Comparison of ENCODE assay signal across 1 cellular context in genomic region chr2:18546586-18546985, GRCh38.
TF ChIP-seq lines count a peak whose summit lies in the region.

No MANE protein-coding gene starts in this region.

TF ChIP-seq in HepG2, 621 proteins besides CTCF, POLR2A, EP300 and RAD21 (continues in another document):
- TF ChIP-seq DZIP1 (CRISPR knock-in tag; IDR thresholded peaks at IDR 0.05) (no peak), USF2 (IDR thresholded peaks at IDR 0.05; ENCODE audit: low read depth, low read length) (no peak), USF2 (CRISPR knock-in tag; IDR thresholded peaks at IDR 0.05; ENCODE audit: borderline replicate concordance) (no peak), TFAP4 (IDR thresholded peaks at IDR 0.05; ENCODE audit: borderline replicate concordance, low read depth) (0 out of 2 replicates have a peak, but pooled peaks have one; percentile 18), ZNF784 (CRISPR knock-in tag; IDR thresholded peaks at IDR 0.05; ENCODE audit: borderline replicate concordance) (no peak), ETV5 (CRISPR knock-in tag; IDR thresholded peaks at IDR 0.05; ENCODE audit: borderline replicate concordance) (peak; percentile 27; the same call in 1 of the 2 replicates), SP2 (CRISPR knock-in tag; IDR thresholded peaks at IDR 0.05) (no peak), NFKBIZ (CRISPR knock-in tag; IDR thresholded peaks at IDR 0.05) (no peak), MAFG (CRISPR knock-in tag; IDR thresholded peaks at IDR 0.05) (no peak), RCOR2 (CRISPR knock-in tag; IDR thresholded peaks at IDR 0.05) (no peak), ISL2 (CRISPR knock-in tag; IDR thresholded peaks at IDR 0.05) (peak; percentile 23; the same call in 1 of the 2 replicates), RNF219 (CRISPR knock-in tag; IDR thresholded peaks at IDR 0.05) (no peak), ARID4A (CRISPR knock-in tag; IDR thresholded peaks at IDR 0.05; ENCODE audit: borderline replicate concordance) (no peak), SP1 (IDR thresholded peaks at IDR 0.05) (no peak), SP1 (CRISPR knock-in tag; IDR thresholded peaks at IDR 0.05) (no peak), SIX4 (CRISPR knock-in tag; IDR thresholded peaks at IDR 0.05) (no peak), TCF7 (IDR thresholded peaks at IDR 0.05; ENCODE audit: low read depth) (peak; percentile 79), MIER2 (CRISPR knock-in tag; IDR thresholded peaks at IDR 0.05) (no peak), ZNF280D (CRISPR knock-in tag; IDR thresholded peaks at IDR 0.05) (no peak), HHEX (CRISPR knock-in tag; IDR thresholded peaks at IDR 0.05) (0 out of 2 replicates have a peak, but pooled peaks have one; percentile 22), REPIN1 (CRISPR knock-in tag; IDR thresholded peaks at IDR 0.05; ENCODE audit: borderline replicate concordance, low read depth) (no peak), HNF4G (IDR thresholded peaks at IDR 0.05; ENCODE audit: borderline replicate concordance, low read depth, low read length) (no peak), HNF4G (CRISPR knock-in tag; IDR thresholded peaks at IDR 0.05; ENCODE audit: borderline replicate concordance, low read depth) (no peak), AHDC1 (CRISPR knock-in tag; IDR thresholded peaks at IDR 0.05; ENCODE audit: borderline replicate concordance) (peak; percentile 56; the same call in 1 of the 2 replicates), STAG1 (CRISPR knock-in tag; IDR thresholded peaks at IDR 0.05) (no peak), DPF2 (CRISPR knock-in tag; IDR thresholded peaks at IDR 0.05; ENCODE audit: borderline replicate concordance, low read depth) (no peak), ZNF441 (CRISPR knock-in tag; IDR thresholded peaks at IDR 0.05; ENCODE audit: borderline replicate concordance) (no peak), ZNF772 (CRISPR knock-in tag; IDR thresholded peaks at IDR 0.05) (no peak), ZNF503 (CRISPR knock-in tag; IDR thresholded peaks at IDR 0.05) (no peak), SOX5 (CRISPR knock-in tag; IDR thresholded peaks at IDR 0.05; ENCODE audit: borderline replicate concordance) (peak; percentile 54; the same call in 1 of the 2 replicates)
